In genomic region chr14:68322970-68323620, GRCh38 we compare ENCODE assay signal across 15 cellular contexts.
DNase-seq lines count a peak whose midpoint lies in the region; ATAC-seq and TF ChIP-seq lines count a peak whose summit lies in the region.
"Had no signal": no experiment of that assay in that cellular context is flagged by ENCODE, and none has a peak within 500 bp of the region (broad histone marks: within the 10 kb centered on the region; RNA-seq: fewer than 3 reads in every experiment).

No MANE protein-coding gene starts in this region.

- DNase-seq in stimulated activated naive CD8-positive, alpha-beta T cell treated with anti-CD3 and anti-CD28 coated beads, Interleukin-15, Interleukin-2, amounts not matched to agents 100 U/mL and 50 U/mL, for 24 hours = no peak
- DNase-seq in pons (ENCODE audit: low spot score) = peak; percentile 35
- no peak for DNase-seq in KBM-7
- DNase-seq in hepatic stellate cell (ENCODE audit: low spot score) = no peak
- no peak for DNase-seq in COLO829 (ENCODE audit: low spot score)
- no peak for DNase-seq in breast epithelium (ENCODE audit: low spot score in 2 of 2)
- DNase-seq: DMS79 treated with DMSO at 0.1 percent for 48 hours, KG1, NCI-H1092 treated with DMSO at 0.1 percent for 48 hours, NCI-H1694, NCI-H69 had no signal

- no peak for TF ChIP-seq EP300 in gastroesophageal sphincter (IDR thresholded peaks at IDR 0.05)

- H3K27me3 Mint-ChIP-seq in stimulated activated naive CD8-positive, alpha-beta T cell treated with anti-CD3 and anti-CD28 coated beads, Interleukin-15, Interleukin-2, amounts not matched to agents 100 ng/mL and 50 ng/mL, for 24 hours = no peaks in the 10 kb centered on the region

- peaks cover 4% of the 10 kb centered on the region for H3K9me3 Mint-ChIP-seq in stimulated activated naive CD8-positive, alpha-beta T cell treated with anti-CD3 and anti-CD28 coated beads, Interleukin-15, Interleukin-2, amounts not matched to agents 100 ng/mL and 50 ng/mL, for 24 hours
- H3K9me3 Mint-ChIP-seq: GM23338 had no signal

- H3K27me3 ChIP-seq in gastroesophageal sphincter = no peaks in the 10 kb centered on the region
- H3K27me3 ChIP-seq in breast epithelium = no peaks in the 10 kb centered on the region

- H3K9me3 ChIP-seq in gastroesophageal sphincter (no peaks in the 10 kb centered on the region), breast epithelium (no peaks in the 10 kb centered on the region)
- H3K9me3 ChIP-seq: A549 had no signal

- TF ChIP-seq CTCF in gastroesophageal sphincter (IDR thresholded peaks at IDR 0.05) = no peak
- TF ChIP-seq CTCF in breast epithelium (IDR thresholded peaks at IDR 0.05) = no peak

- H3K4me3 Mint-ChIP-seq in stimulated activated naive CD8-positive, alpha-beta T cell treated with anti-CD3 and anti-CD28 coated beads, Interleukin-15, Interleukin-2, amounts not matched to agents 100 ng/mL and 50 ng/mL, for 24 hours = no peak overlapping the region
- H3K4me3 Mint-ChIP-seq: GM23338 had no signal

- intact Hi-C loops in breast epithelium (cut with DNase I; ENCODE audit: low total_unique reads) = no loop called here

- H3K36me3 ChIP-seq in gastroesophageal sphincter (no peaks in the 10 kb centered on the region), breast epithelium (no peaks in the 10 kb centered on the region)

- H3K4me1 ChIP-seq in gastroesophageal sphincter (peaks cover 0 to 41% (median 0%) of the 10 kb centered on the region in 3 donors), breast epithelium (no peaks in the 10 kb centered on the region)

- peak overlapping the region in 3 of 4 donors; percentile 7 to 47 (median 44) for H3K27ac ChIP-seq in gastroesophageal sphincter
- H3K27ac ChIP-seq in breast epithelium = no peak overlapping the region

- WGBS in gastroesophageal sphincter (ENCODE audit: low coverage in 1 of 2), 2 donors = 60 to 92% methylated on average over 3 to 4 of the region's 4 CpGs

- TF ChIP-seq POLR2A in gastroesophageal sphincter (IDR thresholded peaks at IDR 0.05) (no peak), breast epithelium (IDR thresholded peaks at IDR 0.05) (no peak)

- peak overlapping the region; percentile 6 for H3K27ac Mint-ChIP-seq in stimulated activated naive CD8-positive, alpha-beta T cell treated with anti-CD3 and anti-CD28 coated beads, Interleukin-15, Interleukin-2, amounts not matched to agents 100 ng/mL and 50 ng/mL, for 24 hours
- H3K27ac Mint-ChIP-seq: GM23338 had no signal

- peaks cover 17% of the 10 kb centered on the region for H3K4me1 Mint-ChIP-seq in stimulated activated naive CD8-positive, alpha-beta T cell treated with anti-CD3 and anti-CD28 coated beads, Interleukin-15, Interleukin-2, amounts not matched to agents 100 ng/mL and 50 ng/mL, for 24 hours (ENCODE audit: low read depth)

- H3K4me3 ChIP-seq in gastroesophageal sphincter (no peak overlapping the region), breast epithelium (no peak overlapping the region)
- H3K4me3 ChIP-seq: A549, GM23338 had no signal

- in situ Hi-C loops in KBM-7 (cut with MboI; ENCODE audit: low pct_unique_long_range_greater_than_20kb, low sequenced_read_pairs) = no loop called here

- ATAC-seq in stimulated activated naive CD8-positive, alpha-beta T cell treated with anti-CD3 and anti-CD28 coated beads, Interleukin-15, Interleukin-2, amounts not matched to agents 100 U/mL and 50 U/mL, for 24 hours = no peak
- peak; percentile 22 for ATAC-seq in gastroesophageal sphincter
- ATAC-seq: A549, GM23338 had no signal

- peaks cover 5% of the 10 kb centered on the region for H3K36me3 Mint-ChIP-seq in stimulated activated naive CD8-positive, alpha-beta T cell treated with anti-CD3 and anti-CD28 coated beads, Interleukin-15, Interleukin-2, amounts not matched to agents 100 ng/mL and 50 ng/mL, for 24 hours (ENCODE audit: low read depth)

Comparison
In these comparisons a context has a peak if more than half of its experiments do, and no peak if none do; other contexts are left out.
1. H3K27ac ChIP-seq: peak in gastroesophageal sphincter (3 of 4); none in breast epithelium (0 of 2).